In the genomic region with DNA sequence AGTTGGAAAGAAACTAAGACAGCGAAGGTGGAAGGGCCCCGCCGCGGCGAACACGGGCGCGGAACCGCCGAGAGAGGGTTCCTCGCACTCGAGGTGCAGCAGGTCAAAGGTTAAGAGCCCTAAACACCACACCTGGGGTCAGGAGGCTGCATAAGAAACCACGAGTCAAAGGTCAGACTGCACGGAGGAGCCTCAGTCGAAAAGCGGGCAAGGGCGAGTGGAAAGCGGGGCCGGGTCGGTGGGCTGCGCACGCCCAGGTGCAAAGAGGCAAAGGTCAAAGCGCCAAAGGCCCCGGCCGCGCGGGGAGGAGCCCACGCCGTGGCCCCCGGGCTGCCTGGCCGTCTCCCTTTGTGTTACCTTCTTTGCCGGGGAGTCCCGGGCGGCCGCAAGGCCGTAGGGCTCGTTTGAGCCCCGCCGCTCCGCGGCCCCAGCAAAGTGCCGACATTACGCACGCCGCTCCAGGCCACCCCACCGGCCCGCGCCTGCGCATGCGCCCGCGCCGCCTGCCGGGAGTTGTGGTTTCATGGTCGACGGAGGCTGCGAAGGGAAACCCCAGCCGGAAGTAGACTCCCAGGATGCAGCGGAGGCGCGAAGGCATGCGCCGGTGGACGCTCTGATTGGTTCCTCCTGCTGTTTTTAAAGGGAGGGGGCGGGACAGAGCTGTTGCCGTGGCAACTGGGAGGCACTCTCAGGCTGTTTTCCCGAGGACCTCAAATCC, we compare ENCODE assay signal across 1 cellular context.
A peak's percentile ranks its signal among the peaks of the same experiment; 100 is the strongest.
TF ChIP-seq lines count a peak whose summit lies in the region.

A gene (minus strand): TSS at position 470 of the 718 bp plus-strand sequence. CDS start 25 bp downstream, at position 445.

TF ChIP-seq in K562, 482 proteins besides CTCF, POLR2A, EP300 and RAD21 (continued from another document and continues in another):
- TF ChIP-seq, protein P1, sequence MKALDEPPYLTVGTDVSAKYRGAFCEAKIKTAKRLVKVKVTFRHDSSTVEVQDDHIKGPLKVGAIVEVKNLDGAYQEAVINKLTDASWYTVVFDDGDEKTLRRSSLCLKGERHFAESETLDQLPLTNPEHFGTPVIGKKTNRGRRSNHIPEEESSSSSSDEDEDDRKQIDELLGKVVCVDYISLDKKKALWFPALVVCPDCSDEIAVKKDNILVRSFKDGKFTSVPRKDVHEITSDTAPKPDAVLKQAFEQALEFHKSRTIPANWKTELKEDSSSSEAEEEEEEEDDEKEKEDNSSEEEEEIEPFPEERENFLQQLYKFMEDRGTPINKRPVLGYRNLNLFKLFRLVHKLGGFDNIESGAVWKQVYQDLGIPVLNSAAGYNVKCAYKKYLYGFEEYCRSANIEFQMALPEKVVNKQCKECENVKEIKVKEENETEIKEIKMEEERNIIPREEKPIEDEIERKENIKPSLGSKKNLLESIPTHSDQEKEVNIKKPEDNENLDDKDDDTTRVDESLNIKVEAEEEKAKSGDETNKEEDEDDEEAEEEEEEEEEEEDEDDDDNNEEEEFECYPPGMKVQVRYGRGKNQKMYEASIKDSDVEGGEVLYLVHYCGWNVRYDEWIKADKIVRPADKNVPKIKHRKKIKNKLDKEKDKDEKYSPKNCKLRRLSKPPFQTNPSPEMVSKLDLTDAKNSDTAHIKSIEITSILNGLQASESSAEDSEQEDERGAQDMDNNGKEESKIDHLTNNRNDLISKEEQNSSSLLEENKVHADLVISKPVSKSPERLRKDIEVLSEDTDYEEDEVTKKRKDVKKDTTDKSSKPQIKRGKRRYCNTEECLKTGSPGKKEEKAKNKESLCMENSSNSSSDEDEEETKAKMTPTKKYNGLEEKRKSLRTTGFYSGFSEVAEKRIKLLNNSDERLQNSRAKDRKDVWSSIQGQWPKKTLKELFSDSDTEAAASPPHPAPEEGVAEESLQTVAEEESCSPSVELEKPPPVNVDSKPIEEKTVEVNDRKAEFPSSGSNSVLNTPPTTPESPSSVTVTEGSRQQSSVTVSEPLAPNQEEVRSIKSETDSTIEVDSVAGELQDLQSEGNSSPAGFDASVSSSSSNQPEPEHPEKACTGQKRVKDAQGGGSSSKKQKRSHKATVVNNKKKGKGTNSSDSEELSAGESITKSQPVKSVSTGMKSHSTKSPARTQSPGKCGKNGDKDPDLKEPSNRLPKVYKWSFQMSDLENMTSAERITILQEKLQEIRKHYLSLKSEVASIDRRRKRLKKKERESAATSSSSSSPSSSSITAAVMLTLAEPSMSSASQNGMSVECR (CRISPR knock-in tag; IDR thresholded peaks at IDR 0.05) = peak; percentile 47; the same call in 1 of the 2 replicates
- TF ChIP-seq TAF1 (IDR thresholded peaks at IDR 0.05; ENCODE audit: control insufficient read depth, extremely low read depth, insufficient read depth, low read length, severe bottlenecking) (peak; percentile 63), SRSF7 (optimal IDR thresholded peaks at IDR 0.05; ENCODE audit: low read depth, low read length) (no peak), NR1H2 (CRISPR knock-in tag; IDR thresholded peaks at IDR 0.05) (no peak), NCOA6 (IDR thresholded peaks at IDR 0.05) (no peak), SIX5 (IDR thresholded peaks at IDR 0.05; ENCODE audit: borderline replicate concordance in 1 of 2, insufficient read depth in 1 of 2, low read depth in 1 of 2, low read length in 2 of 2) (peak; percentile 68 to 73), CCAR2 (IDR thresholded peaks at IDR 0.05; ENCODE audit: low read depth, low read length) (no peak), TRIM28 (IDR thresholded peaks at IDR 0.05) (no peak), NFYB (IDR thresholded peaks at IDR 0.05; ENCODE audit: extremely low read depth, insufficient read length) (peak; percentile 81), BCL6 (CRISPR knock-in tag; IDR thresholded peaks at IDR 0.05) (no peak), TCF7L2 (IDR thresholded peaks at IDR 0.05; ENCODE audit: low read depth, low read length) (0 out of 2 replicates have a peak, but pooled peaks have one; percentile 11), XRCC5 (IDR thresholded peaks at IDR 0.05; ENCODE audit: low read depth, low read length) (no peak), ZBTB17 (CRISPR knock-in tag; IDR thresholded peaks at IDR 0.05) (no peak), SETDB1 (IDR thresholded peaks at IDR 0.05; ENCODE audit: low read length) (peak; percentile 57), NR2C1 (IDR thresholded peaks at IDR 0.05) (peak; percentile 95), NR2C1 (tag; IDR thresholded peaks at IDR 0.05) (peak; percentile 96), PHB (CRISPR knock-in tag; IDR thresholded peaks at IDR 0.05) (no peak), JUND (IDR thresholded peaks at IDR 0.05; ENCODE audit: borderline replicate concordance, low read depth, low read length) (no peak), JUND (tag; IDR thresholded peaks at IDR 0.05; ENCODE audit: borderline replicate concordance, low read depth, low read length) (no peak; the same call in 2 of the 3 replicates), PCBP1 (IDR thresholded peaks at IDR 0.05; ENCODE audit: low read depth, low read length, poor library complexity, severe bottlenecking) (no peak), ZNF77 (CRISPR knock-in tag; IDR thresholded peaks at IDR 0.05) (no peak), GABPB2 (CRISPR knock-in tag; conservative IDR thresholded peaks at IDR 0.05) (no peak), ZZZ3 (IDR thresholded peaks at IDR 0.05) (no peak), ZBED1 (IDR thresholded peaks at IDR 0.05) (no peak), CREB1 (IDR thresholded peaks at IDR 0.05) (peak; percentile 65; the same call in 1 of the 2 replicates), CREB1 (CRISPR knock-in tag; IDR thresholded peaks at IDR 0.05) (peak; percentile 37), SIN3A (IDR thresholded peaks at IDR 0.05; ENCODE audit: borderline replicate concordance in 2 of 2, control insufficient read depth in 1 of 2, low read depth in 2 of 2, low read length in 2 of 2) (peak; percentile 48 to 56; a peak in 3 of 4 replicates), EHMT2 (IDR thresholded peaks at IDR 0.05) (no peak), LEF1 (IDR thresholded peaks at IDR 0.05) (no peak), TCF3 (CRISPR knock-in tag; IDR thresholded peaks at IDR 0.05) (no peak), FOXA3 (CRISPR knock-in tag; conservative IDR thresholded peaks at IDR 0.05 in 1 of 2, IDR thresholded peaks at IDR 0.05 in 1 of 2) (no peak)
- TF ChIP-seq, protein P2, sequence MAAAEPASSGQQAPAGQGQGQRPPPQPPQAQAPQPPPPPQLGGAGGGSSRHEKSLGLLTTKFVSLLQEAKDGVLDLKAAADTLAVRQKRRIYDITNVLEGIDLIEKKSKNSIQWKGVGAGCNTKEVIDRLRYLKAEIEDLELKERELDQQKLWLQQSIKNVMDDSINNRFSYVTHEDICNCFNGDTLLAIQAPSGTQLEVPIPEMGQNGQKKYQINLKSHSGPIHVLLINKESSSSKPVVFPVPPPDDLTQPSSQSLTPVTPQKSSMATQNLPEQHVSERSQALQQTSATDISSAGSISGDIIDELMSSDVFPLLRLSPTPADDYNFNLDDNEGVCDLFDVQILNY (CRISPR knock-in tag; IDR thresholded peaks at IDR 0.05) = no peak
- TF ChIP-seq, protein P3, sequence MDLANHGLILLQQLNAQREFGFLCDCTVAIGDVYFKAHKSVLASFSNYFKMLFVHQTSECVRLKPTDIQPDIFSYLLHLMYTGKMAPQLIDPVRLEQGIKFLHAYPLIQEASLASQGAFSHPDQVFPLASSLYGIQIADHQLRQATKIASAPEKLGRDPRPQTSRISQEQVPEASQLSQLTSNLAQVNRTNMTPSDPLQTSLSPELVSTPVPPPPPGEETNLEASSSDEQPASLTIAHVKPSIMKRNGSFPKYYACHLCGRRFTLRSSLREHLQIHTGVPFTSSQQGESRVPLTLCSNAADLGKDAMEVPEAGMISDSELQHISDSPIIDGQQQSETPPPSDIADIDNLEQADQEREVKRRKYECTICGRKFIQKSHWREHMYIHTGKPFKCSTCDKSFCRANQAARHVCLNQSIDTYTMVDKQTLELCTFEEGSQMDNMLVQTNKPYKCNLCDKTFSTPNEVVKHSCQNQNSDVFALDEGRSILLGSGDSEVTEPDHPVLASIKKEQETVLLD (IDR thresholded peaks at IDR 0.05) = no peak
- TF ChIP-seq, protein P4, sequence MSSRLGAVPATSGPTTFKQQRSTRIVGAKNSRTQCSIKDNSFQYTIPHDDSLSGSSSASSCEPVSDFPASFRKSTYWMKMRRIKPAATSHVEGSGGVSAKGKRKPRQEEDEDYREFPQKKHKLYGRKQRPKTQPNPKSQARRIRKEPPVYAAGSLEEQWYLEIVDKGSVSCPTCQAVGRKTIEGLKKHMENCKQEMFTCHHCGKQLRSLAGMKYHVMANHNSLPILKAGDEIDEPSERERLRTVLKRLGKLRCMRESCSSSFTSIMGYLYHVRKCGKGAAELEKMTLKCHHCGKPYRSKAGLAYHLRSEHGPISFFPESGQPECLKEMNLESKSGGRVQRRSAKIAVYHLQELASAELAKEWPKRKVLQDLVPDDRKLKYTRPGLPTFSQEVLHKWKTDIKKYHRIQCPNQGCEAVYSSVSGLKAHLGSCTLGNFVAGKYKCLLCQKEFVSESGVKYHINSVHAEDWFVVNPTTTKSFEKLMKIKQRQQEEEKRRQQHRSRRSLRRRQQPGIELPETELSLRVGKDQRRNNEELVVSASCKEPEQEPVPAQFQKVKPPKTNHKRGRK (tag; IDR thresholded peaks at IDR 0.05) = no peak
- TF ChIP-seq, protein P5, sequence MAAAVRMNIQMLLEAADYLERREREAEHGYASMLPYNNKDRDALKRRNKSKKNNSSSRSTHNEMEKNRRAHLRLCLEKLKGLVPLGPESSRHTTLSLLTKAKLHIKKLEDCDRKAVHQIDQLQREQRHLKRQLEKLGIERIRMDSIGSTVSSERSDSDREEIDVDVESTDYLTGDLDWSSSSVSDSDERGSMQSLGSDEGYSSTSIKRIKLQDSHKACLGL (CRISPR knock-in tag; IDR thresholded peaks at IDR 0.05; ENCODE audit: borderline replicate concordance, poor library complexity, severe bottlenecking) = no peak
- TF ChIP-seq, protein P6, sequence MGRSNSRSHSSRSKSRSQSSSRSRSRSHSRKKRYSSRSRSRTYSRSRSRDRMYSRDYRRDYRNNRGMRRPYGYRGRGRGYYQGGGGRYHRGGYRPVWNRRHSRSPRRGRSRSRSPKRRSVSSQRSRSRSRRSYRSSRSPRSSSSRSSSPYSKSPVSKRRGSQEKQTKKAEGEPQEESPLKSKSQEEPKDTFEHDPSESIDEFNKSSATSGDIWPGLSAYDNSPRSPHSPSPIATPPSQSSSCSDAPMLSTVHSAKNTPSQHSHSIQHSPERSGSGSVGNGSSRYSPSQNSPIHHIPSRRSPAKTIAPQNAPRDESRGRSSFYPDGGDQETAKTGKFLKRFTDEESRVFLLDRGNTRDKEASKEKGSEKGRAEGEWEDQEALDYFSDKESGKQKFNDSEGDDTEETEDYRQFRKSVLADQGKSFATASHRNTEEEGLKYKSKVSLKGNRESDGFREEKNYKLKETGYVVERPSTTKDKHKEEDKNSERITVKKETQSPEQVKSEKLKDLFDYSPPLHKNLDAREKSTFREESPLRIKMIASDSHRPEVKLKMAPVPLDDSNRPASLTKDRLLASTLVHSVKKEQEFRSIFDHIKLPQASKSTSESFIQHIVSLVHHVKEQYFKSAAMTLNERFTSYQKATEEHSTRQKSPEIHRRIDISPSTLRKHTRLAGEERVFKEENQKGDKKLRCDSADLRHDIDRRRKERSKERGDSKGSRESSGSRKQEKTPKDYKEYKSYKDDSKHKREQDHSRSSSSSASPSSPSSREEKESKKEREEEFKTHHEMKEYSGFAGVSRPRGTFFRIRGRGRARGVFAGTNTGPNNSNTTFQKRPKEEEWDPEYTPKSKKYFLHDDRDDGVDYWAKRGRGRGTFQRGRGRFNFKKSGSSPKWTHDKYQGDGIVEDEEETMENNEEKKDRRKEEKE (IDR thresholded peaks at IDR 0.05; ENCODE audit: borderline replicate concordance in 1 of 2, control insufficient read depth in 1 of 2, low read depth in 2 of 2, low read length in 1 of 2) = 0 out of 4 replicates have a peak, but pooled peaks of 1 of the 2 experiments have one; percentile 62
- TF ChIP-seq, protein P7, sequence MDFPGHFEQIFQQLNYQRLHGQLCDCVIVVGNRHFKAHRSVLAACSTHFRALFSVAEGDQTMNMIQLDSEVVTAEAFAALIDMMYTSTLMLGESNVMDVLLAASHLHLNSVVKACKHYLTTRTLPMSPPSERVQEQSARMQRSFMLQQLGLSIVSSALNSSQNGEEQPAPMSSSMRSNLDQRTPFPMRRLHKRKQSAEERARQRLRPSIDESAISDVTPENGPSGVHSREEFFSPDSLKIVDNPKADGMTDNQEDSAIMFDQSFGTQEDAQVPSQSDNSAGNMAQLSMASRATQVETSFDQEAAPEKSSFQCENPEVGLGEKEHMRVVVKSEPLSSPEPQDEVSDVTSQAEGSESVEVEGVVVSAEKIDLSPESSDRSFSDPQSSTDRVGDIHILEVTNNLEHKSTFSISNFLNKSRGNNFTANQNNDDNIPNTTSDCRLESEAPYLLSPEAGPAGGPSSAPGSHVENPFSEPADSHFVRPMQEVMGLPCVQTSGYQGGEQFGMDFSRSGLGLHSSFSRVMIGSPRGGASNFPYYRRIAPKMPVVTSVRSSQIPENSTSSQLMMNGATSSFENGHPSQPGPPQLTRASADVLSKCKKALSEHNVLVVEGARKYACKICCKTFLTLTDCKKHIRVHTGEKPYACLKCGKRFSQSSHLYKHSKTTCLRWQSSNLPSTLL (IDR thresholded peaks at IDR 0.05) = no peak
- TF ChIP-seq, protein P8, sequence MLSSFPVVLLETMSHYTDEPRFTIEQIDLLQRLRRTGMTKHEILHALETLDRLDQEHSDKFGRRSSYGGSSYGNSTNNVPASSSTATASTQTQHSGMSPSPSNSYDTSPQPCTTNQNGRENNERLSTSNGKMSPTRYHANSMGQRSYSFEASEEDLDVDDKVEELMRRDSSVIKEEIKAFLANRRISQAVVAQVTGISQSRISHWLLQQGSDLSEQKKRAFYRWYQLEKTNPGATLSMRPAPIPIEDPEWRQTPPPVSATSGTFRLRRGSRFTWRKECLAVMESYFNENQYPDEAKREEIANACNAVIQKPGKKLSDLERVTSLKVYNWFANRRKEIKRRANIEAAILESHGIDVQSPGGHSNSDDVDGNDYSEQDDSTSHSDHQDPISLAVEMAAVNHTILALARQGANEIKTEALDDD (IDR thresholded peaks at IDR 0.05) = no peak
- TF ChIP-seq, protein P9, sequence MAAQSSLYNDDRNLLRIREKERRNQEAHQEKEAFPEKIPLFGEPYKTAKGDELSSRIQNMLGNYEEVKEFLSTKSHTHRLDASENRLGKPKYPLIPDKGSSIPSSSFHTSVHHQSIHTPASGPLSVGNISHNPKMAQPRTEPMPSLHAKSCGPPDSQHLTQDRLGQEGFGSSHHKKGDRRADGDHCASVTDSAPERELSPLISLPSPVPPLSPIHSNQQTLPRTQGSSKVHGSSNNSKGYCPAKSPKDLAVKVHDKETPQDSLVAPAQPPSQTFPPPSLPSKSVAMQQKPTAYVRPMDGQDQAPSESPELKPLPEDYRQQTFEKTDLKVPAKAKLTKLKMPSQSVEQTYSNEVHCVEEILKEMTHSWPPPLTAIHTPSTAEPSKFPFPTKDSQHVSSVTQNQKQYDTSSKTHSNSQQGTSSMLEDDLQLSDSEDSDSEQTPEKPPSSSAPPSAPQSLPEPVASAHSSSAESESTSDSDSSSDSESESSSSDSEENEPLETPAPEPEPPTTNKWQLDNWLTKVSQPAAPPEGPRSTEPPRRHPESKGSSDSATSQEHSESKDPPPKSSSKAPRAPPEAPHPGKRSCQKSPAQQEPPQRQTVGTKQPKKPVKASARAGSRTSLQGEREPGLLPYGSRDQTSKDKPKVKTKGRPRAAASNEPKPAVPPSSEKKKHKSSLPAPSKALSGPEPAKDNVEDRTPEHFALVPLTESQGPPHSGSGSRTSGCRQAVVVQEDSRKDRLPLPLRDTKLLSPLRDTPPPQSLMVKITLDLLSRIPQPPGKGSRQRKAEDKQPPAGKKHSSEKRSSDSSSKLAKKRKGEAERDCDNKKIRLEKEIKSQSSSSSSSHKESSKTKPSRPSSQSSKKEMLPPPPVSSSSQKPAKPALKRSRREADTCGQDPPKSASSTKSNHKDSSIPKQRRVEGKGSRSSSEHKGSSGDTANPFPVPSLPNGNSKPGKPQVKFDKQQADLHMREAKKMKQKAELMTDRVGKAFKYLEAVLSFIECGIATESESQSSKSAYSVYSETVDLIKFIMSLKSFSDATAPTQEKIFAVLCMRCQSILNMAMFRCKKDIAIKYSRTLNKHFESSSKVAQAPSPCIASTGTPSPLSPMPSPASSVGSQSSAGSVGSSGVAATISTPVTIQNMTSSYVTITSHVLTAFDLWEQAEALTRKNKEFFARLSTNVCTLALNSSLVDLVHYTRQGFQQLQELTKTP (IDR thresholded peaks at IDR 0.05; ENCODE audit: low read depth in 1 of 2, partially characterized antibody in 2 of 2) = peak in 1 of 2 experiments; percentile 92
